In the genomic region with DNA sequence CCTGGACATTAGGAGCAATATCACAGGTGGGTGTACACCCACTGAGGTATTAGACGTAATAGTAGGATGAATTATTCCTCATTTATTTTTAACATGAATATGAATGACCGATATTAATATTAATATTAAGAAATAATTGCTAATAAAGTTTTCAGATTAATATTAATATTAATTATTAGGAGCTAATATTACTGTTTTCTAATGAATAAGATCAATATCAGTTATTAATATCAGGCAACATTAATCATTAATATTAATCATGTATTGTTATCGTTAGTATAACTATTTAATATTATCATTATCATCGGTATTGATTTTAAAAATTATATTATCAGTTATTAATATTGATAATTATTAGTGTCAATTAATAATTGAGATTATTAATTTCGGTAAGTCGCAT, we compare ENCODE assay signal across 9 cellular contexts. TPM values are rescaled to one million over a fixed set of nuclear protein-coding genes. Genes with fewer than 3 reads are reported as not detected.
"Had no signal": no experiment of that assay in that cellular context is flagged by ENCODE, and none has a peak within 500 bp of the region (broad histone marks: within the 10 kb centered on the region; RNA-seq: fewer than 3 reads in every experiment).

No MANE protein-coding gene starts in this region.

RNA-seq across cellular contexts. Expression of a gene that starts 41.6 kb away (rescaled TPM):
- total RNA-seq: activated CD4-positive, alpha-beta memory T cell treated with anti-CD3 and anti-CD28 coated beads for 36 hours; activated CD4-positive, alpha-beta memory T cell treated with anti-CD3 and anti-CD28 coated beads, Interleukin-2, amount 10 ng/mL, durations not matched to agents 7 days and 5 days; activated CD4-positive, alpha-beta T cell treated with anti-CD3 and anti-CD28 coated beads, Interleukin-2, amount 10 ng/mL, durations not matched to agents 24 days and 14 days; activated CD8-positive, alpha-beta memory T cell treated with anti-CD3 and anti-CD28 coated beads for 36 hours; activated CD8-positive, alpha-beta memory T cell treated with anti-CD3 and anti-CD28 coated beads, Interleukin-2, amount 10 ng/mL, durations not matched to agents 7 days and 5 days; activated CD8-positive, alpha-beta T cell treated with anti-CD3 and anti-CD28 coated beads for 36 hours; activated CD8-positive, alpha-beta T cell treated with anti-CD3 and anti-CD28 coated beads, Interleukin-2, amount 10 ng/mL, durations not matched to agents 7 days and 5 days; T-helper 1 cell treated with Interleukin-12 subunit alpha and Interleukin-12 subunit beta and Interleukin-4 antibody, amounts not matched to agents 30 ng/mL and 1 ng/mL, for 36 hours; T-helper 2 cell treated with Interferon-gamma antibody and Interleukin-4, amounts not matched to agents 100 ng/mL and 5 ng/mL, for 36 hours had no signal
